Comparison of ENCODE assay signal across 8 cellular contexts in the genomic region with DNA sequence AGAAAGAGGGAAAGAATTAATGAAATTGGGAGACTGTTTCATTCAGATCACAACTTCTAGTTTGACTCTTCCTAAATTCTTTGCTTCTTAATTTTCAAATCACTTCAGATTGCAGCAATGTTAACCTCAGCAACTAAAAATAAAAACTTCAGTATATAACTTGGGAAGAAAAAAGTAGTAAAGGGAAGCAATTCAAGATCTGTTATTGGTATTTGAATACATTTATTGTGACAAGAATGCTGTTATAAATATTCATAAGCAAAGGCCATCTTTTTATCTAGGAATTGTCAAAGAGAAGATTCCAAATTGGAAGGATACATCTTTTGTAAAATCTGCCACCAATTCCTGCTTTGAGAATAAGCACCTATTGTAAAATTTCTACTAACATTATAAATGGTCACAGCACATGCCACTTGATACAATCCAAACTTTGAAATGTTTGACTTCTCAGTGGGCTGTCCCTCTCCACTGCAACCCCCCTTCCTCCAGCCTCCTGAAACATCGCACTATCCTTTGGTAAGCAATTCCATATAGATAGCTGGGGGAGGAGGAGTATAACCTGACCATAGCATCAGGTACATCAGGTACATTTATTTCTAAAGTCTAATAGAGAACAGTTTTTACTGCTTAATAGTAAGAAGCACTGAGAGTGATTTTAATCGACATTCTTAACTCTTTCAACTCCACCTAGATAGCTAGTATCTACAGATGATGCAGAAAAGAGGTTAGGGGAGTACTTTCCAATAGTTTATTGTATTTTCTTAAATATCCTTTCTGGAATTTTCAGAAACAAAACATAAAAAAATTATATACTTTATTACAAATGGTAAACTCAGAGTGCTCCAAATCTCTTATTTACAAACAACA. TPM values are rescaled to one million over a fixed set of nuclear protein-coding genes. Genes with fewer than 3 reads are reported as not detected.
DNase-seq lines count a peak whose midpoint lies in the region; ATAC-seq and TF ChIP-seq lines count a peak whose summit lies in the region.

No MANE protein-coding gene starts in this region.

- peak overlapping the region; percentile 50 for H3K4me3 Mint-ChIP-seq in activated T-helper 2 cell treated with anti-CD3 and anti-CD28 coated beads, Interferon-gamma antibody, Interleukin-2, Interleukin-4, amounts not matched to agents 10 μg/mL and 5 μg/mL and 100 μg/mL, durations not matched to agents 14 hours and 24 hours and 36 hours (ENCODE audit: low read depth)

- peaks cover 20% of the 10 kb centered on the region for H3K4me1 Mint-ChIP-seq in activated T-helper 2 cell treated with anti-CD3 and anti-CD28 coated beads, Interferon-gamma antibody, Interleukin-2, Interleukin-4, amounts not matched to agents 10 μg/mL and 5 μg/mL and 100 μg/mL, durations not matched to agents 14 hours and 24 hours and 36 hours (ENCODE audit: low read depth)

- peaks cover 27% of the 10 kb centered on the region for H3K36me3 Mint-ChIP-seq in activated T-helper 2 cell treated with anti-CD3 and anti-CD28 coated beads, Interferon-gamma antibody, Interleukin-2, Interleukin-4, amounts not matched to agents 10 μg/mL and 5 μg/mL and 100 μg/mL, durations not matched to agents 14 hours and 24 hours and 36 hours (ENCODE audit: low read depth)

- no peaks in the 10 kb centered on the region for H3K9me3 Mint-ChIP-seq in activated T-helper 2 cell treated with anti-CD3 and anti-CD28 coated beads, Interferon-gamma antibody, Interleukin-2, Interleukin-4, amounts not matched to agents 10 μg/mL and 5 μg/mL and 100 μg/mL, durations not matched to agents 14 hours and 24 hours and 36 hours

- in situ Hi-C loops in HAP-1 (cut with MboI; ENCODE audit: low sequenced_read_pairs), result no loop called here
- in situ Hi-C loops in GM13976 (cut with MboI; ENCODE audit: low sequenced_read_pairs, unreplicated experiment), result loop anchor here (25.0 kb wide), 1 partner anchor 506 kb away; the partner anchor contains the start of gene FGGY

- peaks cover 34% of the 10 kb centered on the region for H3K79me2 ChIP-seq in ACC112 (ENCODE audit: control insufficient read depth, insufficient read depth, low read length, unreplicated experiment)

- H3K4me1 ChIP-seq in ACC112 (ENCODE audit: control insufficient read depth, insufficient read depth, low read length, unreplicated experiment) (peaks cover 18% of the 10 kb centered on the region), HAP-1 (no peaks in the 10 kb centered on the region), iPS-20b (ENCODE audit: insufficient read depth, low read length) (peaks cover 12% of the 10 kb centered on the region), stomach smooth muscle (ENCODE audit: control insufficient read depth, insufficient read depth, low read length) (peaks cover 14% of the 10 kb centered on the region)

- no peaks in the 10 kb centered on the region for H3K9me3 ChIP-seq in HAP-1
- no peaks in the 10 kb centered on the region for H3K9me3 ChIP-seq in iPS-20b (ENCODE audit: insufficient read depth, low read depth, low read length)
- H3K9me3 ChIP-seq in stomach smooth muscle (ENCODE audit: control insufficient read depth in 2 of 2, low read length in 2 of 2), result no peaks in the 10 kb centered on the region

- H3K27me3 ChIP-seq in ACC112 (ENCODE audit: insufficient read depth, low read length), result no peaks in the 10 kb centered on the region
- H3K27me3 ChIP-seq in HAP-1 (ENCODE audit: low read depth), result no peaks in the 10 kb centered on the region
- peaks cover 50% of the 10 kb centered on the region for H3K27me3 ChIP-seq in iPS-20b (ENCODE audit: insufficient read depth, low read length)
- H3K27me3 ChIP-seq in stomach smooth muscle (ENCODE audit: control insufficient read depth in 1 of 2, insufficient read depth in 2 of 2, low read length in 2 of 2), result no peaks in the 10 kb centered on the region

- intact Hi-C loops in activated T-helper 2 cell treated with anti-CD3 and anti-CD28 coated beads, Interferon-gamma antibody, Interleukin-2, Interleukin-4, amounts not matched to agents 10 μg/mL and 5 μg/mL and 100 μg/mL, durations not matched to agents 14 hours and 24 hours and 36 hours (cut with micrococcal nuclease), result loop anchor here (5.0 kb wide), 4 partner anchors 39 to 266 kb away; no protein-coding TSS in a partner anchor

- TF ChIP-seq CTCF in GM13976 (IDR thresholded peaks at IDR 0.05; ENCODE audit: borderline replicate concordance, control extremely low read depth, extremely low read depth, insufficient read depth, missing control alignments), result no peak

- ATAC-seq in GM21360 (IDR thresholded peaks at IDR 0.05; ENCODE audit: unreplicated experiment), result no peak

- H3K4me3 ChIP-seq in ACC112 (ENCODE audit: low read depth, low read length) (peak overlapping the region; percentile 97), HAP-1 (peak overlapping the region; percentile 82; the same call in 1 of the 2 replicates), iPS-20b (ENCODE audit: low read length) (peak overlapping the region; percentile 80), stomach smooth muscle (ENCODE audit: low read length in 2 of 2) (peak overlapping the region; percentile 94 to 98)

- no peak for DNase-seq in HAP-1 (ENCODE audit: low spot score in 2 of 2)
- no peak for DNase-seq in activated T-helper 2 cell treated with anti-CD3 and anti-CD28 coated beads, Interferon-gamma antibody, Interleukin-2, Interleukin-4, amounts not matched to agents 10 μg/mL and 5 μg/mL and 100 μg/mL, durations not matched to agents 14 hours and 24 hours and 36 hours (ENCODE audit: low spot score)
- no peak for DNase-seq in GM13976 (ENCODE audit: low spot score)
- no peak for DNase-seq in ecto neural progenitor cell (ENCODE audit: low spot score)

- H3K27ac Mint-ChIP-seq in activated T-helper 2 cell treated with anti-CD3 and anti-CD28 coated beads, Interferon-gamma antibody, Interleukin-2, Interleukin-4, amounts not matched to agents 10 μg/mL and 5 μg/mL and 100 μg/mL, durations not matched to agents 14 hours and 24 hours and 36 hours, result no peak overlapping the region

- peak overlapping the region; percentile 34 for H3K27ac ChIP-seq in ACC112 (ENCODE audit: low read depth, low read length)
- no peak overlapping the region for H3K27ac ChIP-seq in iPS-20b (ENCODE audit: low read length)
- peak overlapping the region; percentile 99 for H3K27ac ChIP-seq in stomach smooth muscle (ENCODE audit: low read length)

- H2AFZ ChIP-seq in ACC112 (ENCODE audit: low read length, unreplicated experiment), result no peak overlapping the region

- H3K9ac ChIP-seq in iPS-20b (ENCODE audit: low read depth, low read length) (peak overlapping the region; percentile 91; the same call in 1 of the 2 replicates), stomach smooth muscle (ENCODE audit: low read length in 2 of 2) (peak overlapping the region; percentile 96 to 100)

- peaks cover 23% of the 10 kb centered on the region for H3K27me3 Mint-ChIP-seq in activated T-helper 2 cell treated with anti-CD3 and anti-CD28 coated beads, Interferon-gamma antibody, Interleukin-2, Interleukin-4, amounts not matched to agents 10 μg/mL and 5 μg/mL and 100 μg/mL, durations not matched to agents 14 hours and 24 hours and 36 hours (ENCODE audit: low read depth)

- peaks cover 24% of the 10 kb centered on the region for H3K36me3 ChIP-seq in ACC112 (ENCODE audit: insufficient read depth, low read length)
- no peaks in the 10 kb centered on the region for H3K36me3 ChIP-seq in HAP-1 (replicated peaks)
- no peaks in the 10 kb centered on the region for H3K36me3 ChIP-seq in iPS-20b (ENCODE audit: insufficient read depth, low read depth, low read length)
- H3K36me3 ChIP-seq in stomach smooth muscle (ENCODE audit: control insufficient read depth in 2 of 2, insufficient read depth in 2 of 2, low read length in 2 of 2), result peaks cover 0 to 3% of the 10 kb centered on the region in 2 donors

RNA-seq across cellular contexts. Expression of gene JUN, which starts 3.0 kb away (rescaled TPM):
- total RNA-seq in activated T-helper 2 cell treated with anti-CD3 and anti-CD28 coated beads, Interferon-gamma antibody, Interleukin-2, Interleukin-4, amounts not matched to agents 10 μg/mL and 5 μg/mL and 100 μg/mL, durations not matched to agents 14 hours and 24 hours and 36 hours, result 29.5 and 30.2 TPM in 2 replicates
